In genomic region chr21:36260802-36261201, GRCh38 we compare ENCODE assay signal across 8 cellular contexts. TPM values are rescaled to one million over a fixed set of nuclear protein-coding genes. Genes with fewer than 3 reads are reported as not detected.
A peak's percentile ranks its signal among the peaks of the same experiment; 100 is the strongest.
DNase-seq lines count a peak whose midpoint lies in the region; ATAC-seq and TF ChIP-seq lines count a peak whose summit lies in the region.

No MANE protein-coding gene starts in this region.

- intact Hi-C loops in heart left ventricle (cut with DNase I) = loop anchor here in 1 of 10 donors (5.0 kb wide), 1 partner anchor 71 kb away; no protein-coding TSS in a partner anchor
- intact Hi-C loops in cardiac septum (cut with DNase I) = loop anchor here (5.0 kb wide), 1 partner anchor 119 kb away; no protein-coding TSS in a partner anchor
- intact Hi-C loops in uterus (cut with DNase I; ENCODE audit: low total_unique reads) = no loop called here

- H3K4me3 ChIP-seq in heart left ventricle (peak overlapping the region in 9 of 12 donors; percentile 42 to 74 (median 56)), mucosa of stomach (ENCODE audit: low read length) (peak overlapping the region; percentile 31), uterus (peak overlapping the region; percentile 40 to 41)

- no peaks in the 10 kb centered on the region for H3K27me3 Mint-ChIP-seq in activated naive CD8-positive, alpha-beta T cell treated with anti-CD3 and anti-CD28 coated beads, Interleukin-2, amount 50 U/mL, for 24 hours

- H3K36me3 ChIP-seq in heart left ventricle (peaks cover 0 to 58% (median 38%) of the 10 kb centered on the region in 9 donors), mucosa of stomach (ENCODE audit: control insufficient read depth, insufficient read depth, low read length) (peaks cover 6% of the 10 kb centered on the region), uterus (no peaks in the 10 kb centered on the region)

- peaks cover 14% of the 10 kb centered on the region for H3K36me3 Mint-ChIP-seq in activated naive CD8-positive, alpha-beta T cell treated with anti-CD3 and anti-CD28 coated beads, Interleukin-2, amount 50 U/mL, for 24 hours (ENCODE audit: low read depth)

- peak overlapping the region in 8 of 12 donors; percentile 56 to 89 (median 77) for H3K27ac ChIP-seq in heart left ventricle
- peak overlapping the region; percentile 73 to 85 for H3K27ac ChIP-seq in uterus

- H3K9ac ChIP-seq in mucosa of stomach (ENCODE audit: low read length) = no peak overlapping the region

- H3K4me1 ChIP-seq in heart left ventricle (peaks cover 0 to 8% (median 0%) of the 10 kb centered on the region in 12 donors), mucosa of stomach (ENCODE audit: control insufficient read depth, insufficient read depth, low read length) (peaks cover 4% of the 10 kb centered on the region), uterus (no peaks in the 10 kb centered on the region)

- no peaks in the 10 kb centered on the region for H3K9me3 Mint-ChIP-seq in activated naive CD8-positive, alpha-beta T cell treated with anti-CD3 and anti-CD28 coated beads, Interleukin-2, amount 50 U/mL, for 24 hours

- 82 to 97% (median 92%) methylated on average over 5 of the region's 5 CpGs for WGBS in heart left ventricle, 4 donors

- TF ChIP-seq POLR2A in heart left ventricle (IDR thresholded peaks at IDR 0.05) (no peak), uterus (IDR thresholded peaks at IDR 0.05) (no peak)

- H3K9me3 ChIP-seq in heart left ventricle (no peaks in the 10 kb centered on the region), mucosa of stomach (ENCODE audit: control insufficient read depth, low read length) (no peaks in the 10 kb centered on the region), uterus (no peaks in the 10 kb centered on the region)

- H3K27me3 ChIP-seq in heart left ventricle = no peaks in the 10 kb centered on the region
- H3K27me3 ChIP-seq in mucosa of stomach (ENCODE audit: control insufficient read depth, insufficient read depth, low read length) = no peaks in the 10 kb centered on the region
- H3K27me3 ChIP-seq in uterus = no peaks in the 10 kb centered on the region

- no peak for ATAC-seq in heart left ventricle
- ATAC-seq in activated naive CD8-positive, alpha-beta T cell treated with anti-CD3 and anti-CD28 coated beads, Interleukin-2, amount 50 U/mL, for 24 hours = no peak
- ATAC-seq in GM21447 (IDR thresholded peaks at IDR 0.05; ENCODE audit: unreplicated experiment) = no peak
- no peak for ATAC-seq in GM19452 (IDR thresholded peaks at IDR 0.05; ENCODE audit: unreplicated experiment)

- no peak overlapping the region for H3K27ac Mint-ChIP-seq in activated naive CD8-positive, alpha-beta T cell treated with anti-CD3 and anti-CD28 coated beads, Interleukin-2, amount 50 U/mL, for 24 hours

- peak overlapping the region; percentile 77 for H3K4me3 Mint-ChIP-seq in activated naive CD8-positive, alpha-beta T cell treated with anti-CD3 and anti-CD28 coated beads, Interleukin-2, amount 50 U/mL, for 24 hours

- H3K4me1 Mint-ChIP-seq in activated naive CD8-positive, alpha-beta T cell treated with anti-CD3 and anti-CD28 coated beads, Interleukin-2, amount 50 U/mL, for 24 hours = peaks cover 17% of the 10 kb centered on the region

- DNase-seq in heart left ventricle = no peak
- no peak for DNase-seq in cardiac septum (ENCODE audit: low spot score)
- DNase-seq in activated naive CD8-positive, alpha-beta T cell treated with anti-CD3 and anti-CD28 coated beads, Interleukin-2, amount 50 U/mL, for 24 hours = no peak
- DNase-seq in uterus = no peak
- DNase-seq in DMS153 (lab: John Stamatoyannopoulos, UW) = no peak

- peak in 1 of 12 donors; percentile 22 for TF ChIP-seq CTCF in heart left ventricle (IDR thresholded peaks at IDR 0.05)
- TF ChIP-seq CTCF in uterus (IDR thresholded peaks at IDR 0.05) = no peak

RNA-seq across cellular contexts. Expression of gene MORC3, which starts 59.2 kb away (rescaled TPM):
- total RNA-seq in heart left ventricle (10 to 100 TPM; 15.0 to 21.3 (median 18.8) TPM), cardiac septum (18.5 TPM), uterus (10 to 100 TPM; 23.3 to 95.1 (median 59.4) TPM)
- 10 to 100 TPM in 1 of 2 donors, 1 to 10 TPM in 1; 9.0 to 11.1 TPM for polyA plus RNA-seq in heart left ventricle
